Comparison of ENCODE assay signal across 12 cellular contexts in the genomic region with DNA sequence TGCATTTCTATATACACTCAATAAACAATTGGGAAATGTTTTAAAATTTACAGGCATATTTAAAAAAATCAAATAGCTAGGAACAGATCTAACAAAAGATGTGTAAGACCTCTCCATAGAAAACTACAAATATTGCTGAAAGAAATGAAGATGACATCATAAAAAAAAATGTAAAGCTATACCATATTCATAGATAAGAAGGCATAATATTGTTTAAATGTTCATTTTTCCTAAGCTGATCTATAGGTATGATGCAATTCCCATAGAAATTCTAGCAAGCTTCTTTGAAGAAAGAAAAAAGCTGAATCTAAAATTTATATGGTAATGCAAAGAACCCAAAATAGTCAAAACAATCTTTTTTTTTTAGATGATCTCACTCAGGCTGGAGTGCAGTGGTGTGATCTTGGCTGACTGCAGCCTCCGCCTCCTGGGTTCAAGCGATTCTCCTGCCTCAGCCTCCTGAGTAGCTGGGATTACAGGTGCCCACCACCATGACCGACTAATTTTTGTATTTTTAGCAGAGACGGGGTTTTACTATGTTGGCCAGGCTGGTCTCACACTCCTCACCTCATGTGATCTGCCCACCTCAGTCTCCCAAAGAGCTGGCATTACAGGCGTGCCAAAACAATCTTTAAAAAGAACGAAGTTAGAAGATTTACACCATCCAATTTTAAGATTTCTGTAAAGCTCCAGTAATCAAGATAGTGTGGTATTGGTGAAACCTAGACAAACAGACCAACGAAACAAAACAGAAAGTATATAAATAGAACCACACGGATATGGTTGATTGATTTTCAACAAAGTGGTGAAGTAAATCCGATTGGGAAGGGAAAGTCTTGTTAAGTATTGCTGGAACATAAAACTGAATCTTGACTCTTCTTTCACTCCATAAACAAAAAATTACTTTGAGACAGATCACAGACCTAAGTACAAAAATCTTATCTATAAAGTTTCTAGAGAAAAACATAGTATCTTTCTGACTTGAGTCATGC. TPM values are rescaled to one million over a fixed set of nuclear protein-coding genes. Genes with fewer than 3 reads are reported as not detected.
DNase-seq lines count a peak whose midpoint lies in the region; ATAC-seq, FAIRE-seq and TF ChIP-seq lines count a peak whose summit lies in the region.
"Had no signal": no experiment of that assay in that cellular context is flagged by ENCODE, and none has a peak within 500 bp of the region (broad histone marks: within the 10 kb centered on the region; RNA-seq: fewer than 3 reads in every experiment).

No MANE protein-coding gene starts in this region.

- RAD21 ChIA-PET in GM12878 (lab: Charles Lee; ENCODE audit: unreplicated experiment), result interaction anchor here (0.6 to 16.1 kb wide), 31 partner anchors 11 to 466 kb away, joined by 3 to 325 read pairs (median 4); no protein-coding TSS in a partner anchor

- no peak overlapping the region for H3K27ac Mint-ChIP-seq in CD4-positive, alpha-beta T cell
- H3K27ac Mint-ChIP-seq: dendritic cell treated with granulocyte-macrophage colony-stimulating factor and Interleukin-4, amounts not matched to agents 40 ng/mL and 50 ng/mL, for 4 days; type B pancreatic cell had no signal

- H3K27me3 ChIP-seq in BLaER1 treated with 17β-estradiol and CSF1 and Interleukin-3, amounts not matched to agents 10 nM and 100 nM, result no peaks in the 10 kb centered on the region
- no peaks in the 10 kb centered on the region for H3K27me3 ChIP-seq in GM12878 (replicated peaks in 1 of 2; ENCODE audit: control insufficient read depth in 2 of 2, insufficient read depth in 2 of 2, low read length in 1 of 2)
- no peaks in the 10 kb centered on the region for H3K27me3 ChIP-seq in CD4-positive, alpha-beta T cell (ENCODE audit: control insufficient read depth, insufficient read depth, low read length)
- H3K27me3 ChIP-seq: foreskin keratinocyte had no signal

- peak; percentile 68 for DNase-seq in GM12878 (ENCODE audit: low read depth, low spot score)
- no peak for DNase-seq in NCI-H1930 (lab: John Stamatoyannopoulos, UW)
- DNase-seq in CD4-positive, alpha-beta T cell, result no peak
- no peak for DNase-seq in hepatic stellate cell (ENCODE audit: low spot score)
- DNase-seq: foreskin keratinocyte, NCI-H187 treated with DMSO at 0.1 percent for 48 hours had no signal

- CTCF ChIA-PET in GM12878 (lab: Yijun Ruan, JAX), result interaction anchor here (0.8 to 6.0 kb wide), 17 partner anchors 34 to 261 kb away, joined by 3 to 78 read pairs (median 4); no protein-coding TSS in a partner anchor
- CTCF ChIA-PET in CD4-positive, alpha-beta T cell (lab: Charles Lee), result interaction anchor here (0.5 kb wide), 1 partner anchor 14 kb away, joined by 5 read pairs; no protein-coding TSS in a partner anchor

- no peaks in the 10 kb centered on the region for H3K27me3 Mint-ChIP-seq in CD4-positive, alpha-beta T cell
- H3K27me3 Mint-ChIP-seq: dendritic cell treated with granulocyte-macrophage colony-stimulating factor and Interleukin-4, amounts not matched to agents 40 ng/mL and 50 ng/mL, for 4 days had no signal

- TF ChIP-seq EP300 in GM12878 (IDR thresholded peaks at IDR 0.05; ENCODE audit: borderline replicate concordance in 1 of 2, control insufficient read depth in 1 of 2, low read depth in 2 of 2, low read length in 2 of 2), result peak; percentile 60 to 86; a peak in 3 of 4 replicates

- H4K20me1 ChIP-seq in BLaER1 treated with 17β-estradiol and CSF1 and Interleukin-3, amounts not matched to agents 10 nM and 100 nM, result no peaks in the 10 kb centered on the region
- H4K20me1 ChIP-seq in GM12878 (ENCODE audit: control insufficient read depth, insufficient read depth), result no peaks in the 10 kb centered on the region

- intact Hi-C loops in GM12878 (cut with micrococcal nuclease; ENCODE audit: unreplicated experiment), result loop anchor here (1.0 kb wide), 1 partner anchor 142 kb away; no protein-coding TSS in a partner anchor
- intact Hi-C loops in CD4-positive, alpha-beta T cell (cut with DNase I, micrococcal nuclease), result no loop called here

- peaks cover 37 to 59% (median 54%) of the 10 kb centered on the region in 10 experiments for H3K4me1 ChIP-seq in BLaER1 treated with 17β-estradiol and CSF1 and Interleukin-3, amounts not matched to agents 10 nM and 100 nM
- peaks cover 29% of the 10 kb centered on the region for H3K4me1 ChIP-seq in GM12878 (ENCODE audit: control insufficient read depth, insufficient read depth, low read length)

- BruUV-seq in GM12878 (replicated peaks; lab: Mats Ljungman, UMichigan), result no TSS peak

- SMC1A ChIA-PET in GM12878 (lab: Charles Lee; ENCODE audit: uncharacterized antibody, unreplicated experiment), result interaction anchor here (0.7 to 10.0 kb wide), 38 partner anchors 11 to 261 kb away, joined by 3 to 167 read pairs (median 6); no protein-coding TSS in a partner anchor

- in situ Hi-C loops in GM12878 (cut with MboI), result no loop called here

- no peak for TF ChIP-seq POLR2A in GM12878 (IDR thresholded peaks at IDR 0.05; ENCODE audit: low read depth, low read length)

- WGBS in GM12878 (ENCODE audit: insufficient coverage, insufficient replicate concordance, low lambda C conversion rate, missing lambda C conversion rate), result 7% methylated on average over 9 of the region's 9 CpGs

- peak overlapping the region; percentile 47 to 99 (median 84); a peak in 21 of 22 replicates for H3K27ac ChIP-seq in BLaER1 treated with 17β-estradiol and CSF1 and Interleukin-3, amounts not matched to agents 10 nM and 100 nM
- peak overlapping the region; percentile 45 for H3K27ac ChIP-seq in GM12878 (ENCODE audit: control insufficient read depth, insufficient read depth)
- H3K27ac ChIP-seq in CD4-positive, alpha-beta T cell (ENCODE audit: low read depth, low read length), result no peak overlapping the region
- H3K27ac ChIP-seq: foreskin keratinocyte had no signal

- ATAC-seq in GM18867 (IDR thresholded peaks at IDR 0.05; ENCODE audit: unreplicated experiment), result peak; percentile 33
- ATAC-seq in HG02981 (IDR thresholded peaks at IDR 0.05; ENCODE audit: unreplicated experiment), result peak; percentile 32
- peak; percentile 23 for ATAC-seq in GM12878
- no peak for ATAC-seq in esophagus mucosa
- ATAC-seq in CD4-positive, alpha-beta T cell (ENCODE audit: poor library complexity), result no peak
- ATAC-seq: foreskin keratinocyte had no signal

- no peak overlapping the region for H2AFZ ChIP-seq in GM12878 (ENCODE audit: control insufficient read depth, low read depth, low read length)

- peaks cover 24% of the 10 kb centered on the region for H3K4me1 Mint-ChIP-seq in CD4-positive, alpha-beta T cell (ENCODE audit: low read depth)

- no peaks in the 10 kb centered on the region for H3K36me3 ChIP-seq in BLaER1 treated with 17β-estradiol and CSF1 and Interleukin-3, amounts not matched to agents 10 nM and 100 nM
- no peaks in the 10 kb centered on the region for H3K36me3 ChIP-seq in GM12878 (ENCODE audit: control insufficient read depth in 2 of 2, insufficient read depth in 2 of 2, low read length in 1 of 2)

- POLR2A ChIA-PET in GM12878 (lab: Charles Lee), result interaction anchor here (0.6 to 1.4 kb wide), 11 partner anchors 35 to 297 kb away, joined by 3 to 8 read pairs (median 3); no protein-coding TSS in a partner anchor
- POLR2A ChIA-PET in CD4-positive, alpha-beta T cell (lab: Charles Lee), result interaction anchor here (0.7 to 0.8 kb wide), 2 partner anchors 29 to 142 kb away, joined by 3 read pairs; no protein-coding TSS in a partner anchor

- H3K4me3 Mint-ChIP-seq in CD4-positive, alpha-beta T cell, result no peak overlapping the region
- H3K4me3 Mint-ChIP-seq: dendritic cell treated with granulocyte-macrophage colony-stimulating factor and Interleukin-4, amounts not matched to agents 40 ng/mL and 50 ng/mL, for 4 days; type B pancreatic cell had no signal

- FAIRE-seq in GM12878 (lab: Jason Lieb, UNC), result no peak

- no peaks in the 10 kb centered on the region for H3K79me2 ChIP-seq in GM12878 (ENCODE audit: control insufficient read depth, insufficient read depth, low read length)

- peaks cover 3% of the 10 kb centered on the region for H3K9me3 Mint-ChIP-seq in CD4-positive, alpha-beta T cell
- H3K9me3 Mint-ChIP-seq: dendritic cell treated with granulocyte-macrophage colony-stimulating factor and Interleukin-4, amounts not matched to agents 40 ng/mL and 50 ng/mL, for 4 days; type B pancreatic cell had no signal

- peak overlapping the region; percentile 56 to 97 (median 83) for H3K4me2 ChIP-seq in BLaER1 treated with 17β-estradiol and CSF1 and Interleukin-3, amounts not matched to agents 10 nM and 100 nM
- H3K4me2 ChIP-seq in GM12878 (ENCODE audit: control insufficient read depth, insufficient read depth), result peak overlapping the region; percentile 31

- no peak for TF ChIP-seq CTCF in GM12878 (IDR thresholded peaks at IDR 0.05 in 2 of 3, conservative IDR thresholded peaks at IDR 0.05 in 1 of 3; ENCODE audit: control insufficient read depth in 2 of 3, extremely low read depth in 1 of 3, insufficient read depth in 1 of 3, low read depth in 3 of 3, low read length in 3 of 3)
- no peak for TF ChIP-seq CTCF in CD4-positive, alpha-beta T cell (IDR thresholded peaks at IDR 0.05)

- H3K9ac ChIP-seq in BLaER1 treated with 17β-estradiol and CSF1 and Interleukin-3, amounts not matched to agents 10 nM and 100 nM, result peak overlapping the region; percentile 28 to 74 (median 66); a peak in 20 of 22 replicates
- H3K9ac ChIP-seq in GM12878 (ENCODE audit: control insufficient read depth, insufficient read depth, low read length), result no peak overlapping the region

- H3K9me3 ChIP-seq in BLaER1 treated with 17β-estradiol and CSF1 and Interleukin-3, amounts not matched to agents 10 nM and 100 nM (replicated peaks in 1 of 11), result peaks cover 0 to 32% (median 16%) of the 10 kb centered on the region in 11 experiments; a peak in 17 of 22 replicates
- H3K9me3 ChIP-seq in GM12878 (replicated peaks; ENCODE audit: control insufficient read depth, insufficient read depth, low read length), result peaks cover 3% of the 10 kb centered on the region
- no peaks in the 10 kb centered on the region for H3K9me3 ChIP-seq in CD4-positive, alpha-beta T cell (ENCODE audit: control insufficient read depth, low read length)

- H3K36me3 Mint-ChIP-seq in CD4-positive, alpha-beta T cell (ENCODE audit: low read depth), result peaks cover 25% of the 10 kb centered on the region
- H3K36me3 Mint-ChIP-seq: type B pancreatic cell had no signal

- no peak for TF ChIP-seq RAD21 in GM12878 (IDR thresholded peaks at IDR 0.05; ENCODE audit: insufficient read depth, low read depth, low read length)

- H3K4me3 ChIP-seq in BLaER1 treated with 17β-estradiol and CSF1 and Interleukin-3, amounts not matched to agents 10 nM and 100 nM, result peak overlapping the region in 8 of 10 experiments; percentile 18 to 46 (median 34); a peak in 10 of 20 replicates
- peak overlapping the region; percentile 37; the same call in 1 of the 2 replicates for H3K4me3 ChIP-seq in GM12878

RNA-seq across cellular contexts. Expression of a gene that starts 6.3 kb away (rescaled TPM):
- total RNA-seq in GM12878 (2013; cell fraction: nucleolus; rRNA removed), result 205 and 214 TPM in 2 replicates
- total RNA-seq in GM12878 (2014; rRNA removed) (58.3 and 61.5 TPM in 2 replicates), GM12878 (2014; rRNA removed; fragmentation: Illumina TruSeq; extraction: Trizol) (36.1 and 36.5 TPM in 2 replicates), GM12878 (2021) (91.3 and 93.1 TPM in 2 replicates), esophagus mucosa (266 TPM)
- polyA plus RNA-seq in GM12878 (2011; ENCODE audit: low read depth), result 64.3 TPM
- polyA plus RNA-seq in GM12878 (2011; rRNA removed) (60.8 and 106 TPM in 2 replicates), GM12878 (2014; fragmentation: Illumina TruSeq; extraction: Trizol) (65.9 and 78.8 TPM in 2 replicates), GM12878 (2014; fragmentation: Nextera tagmentation; extraction: Ambion mirVana) (10 to 100 TPM; 25.2 to 38.6 TPM), GM12878 (2014; rRNA removed) (62.4 and 63.6 TPM in 2 replicates), GM12878 (2016; fragmentation: Nextera tagmentation; extraction: Ambion mirVana) (10 to 100 TPM; 43.9 to 44.5 TPM)
- polyA plus RNA-seq in GM12878 (2011; cell fraction: cytosol; rRNA removed), result 91.6 and 128 TPM in 2 replicates
- polyA plus RNA-seq in GM12878 (2011; cell fraction: nucleus; rRNA removed), result 163 and 169 TPM in 2 replicates
- polyA plus RNA-seq in GM12878 (2012), result 106 and 116 TPM in 2 replicates
- polyA minus RNA-seq in GM12878 (2011; rRNA and poly(A)+ RNA removed), result 93.4 and 100 TPM in 2 replicates
- polyA minus RNA-seq in GM12878 (2011; cell fraction: cytosol; rRNA and poly(A)+ RNA removed), result 60.8 and 70.8 TPM in 2 replicates
- 99.1 and 124 TPM in 2 replicates for polyA minus RNA-seq in GM12878 (2011; cell fraction: nucleus; rRNA and poly(A)+ RNA removed)
- 100 to 1,000 TPM; 167 to 182 TPM for total RNA-seq in CD4-positive, alpha-beta T cell

Comparison
In these comparisons a context has a peak if more than half of its experiments do, and no peak if none do; other contexts are left out.
1. ATAC-seq: peak in GM18867 (single experiment), HG02981 (single experiment) and GM12878 (single experiment); none in esophagus mucosa (single experiment) and CD4-positive, alpha-beta T cell (single experiment).